1 cellular context compared by ENCODE assay signal in the genomic region with DNA sequence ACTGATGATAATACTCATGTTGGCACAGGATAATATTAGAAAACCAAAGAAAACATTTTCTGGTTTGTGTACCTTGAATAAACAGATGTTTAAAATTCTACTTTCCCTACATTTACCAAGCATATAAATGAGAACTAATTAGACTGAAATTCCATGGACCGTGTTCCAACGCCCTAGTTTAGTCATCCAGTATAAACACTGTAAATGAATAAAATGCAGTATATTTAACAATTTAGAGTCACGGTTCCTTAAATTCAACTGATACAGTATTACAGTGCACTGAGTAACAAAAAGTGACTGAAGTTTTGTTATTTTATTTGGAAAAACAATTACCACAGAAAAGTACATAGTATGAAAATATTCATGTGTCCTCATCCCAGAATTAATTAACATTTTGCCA.
TF ChIP-seq lines count a peak whose summit lies in the region.

No MANE protein-coding gene starts in this region.

TF ChIP-seq in GM23338, 12 proteins besides CTCF, POLR2A, EP300 and RAD21:
- TF ChIP-seq, protein P1, sequence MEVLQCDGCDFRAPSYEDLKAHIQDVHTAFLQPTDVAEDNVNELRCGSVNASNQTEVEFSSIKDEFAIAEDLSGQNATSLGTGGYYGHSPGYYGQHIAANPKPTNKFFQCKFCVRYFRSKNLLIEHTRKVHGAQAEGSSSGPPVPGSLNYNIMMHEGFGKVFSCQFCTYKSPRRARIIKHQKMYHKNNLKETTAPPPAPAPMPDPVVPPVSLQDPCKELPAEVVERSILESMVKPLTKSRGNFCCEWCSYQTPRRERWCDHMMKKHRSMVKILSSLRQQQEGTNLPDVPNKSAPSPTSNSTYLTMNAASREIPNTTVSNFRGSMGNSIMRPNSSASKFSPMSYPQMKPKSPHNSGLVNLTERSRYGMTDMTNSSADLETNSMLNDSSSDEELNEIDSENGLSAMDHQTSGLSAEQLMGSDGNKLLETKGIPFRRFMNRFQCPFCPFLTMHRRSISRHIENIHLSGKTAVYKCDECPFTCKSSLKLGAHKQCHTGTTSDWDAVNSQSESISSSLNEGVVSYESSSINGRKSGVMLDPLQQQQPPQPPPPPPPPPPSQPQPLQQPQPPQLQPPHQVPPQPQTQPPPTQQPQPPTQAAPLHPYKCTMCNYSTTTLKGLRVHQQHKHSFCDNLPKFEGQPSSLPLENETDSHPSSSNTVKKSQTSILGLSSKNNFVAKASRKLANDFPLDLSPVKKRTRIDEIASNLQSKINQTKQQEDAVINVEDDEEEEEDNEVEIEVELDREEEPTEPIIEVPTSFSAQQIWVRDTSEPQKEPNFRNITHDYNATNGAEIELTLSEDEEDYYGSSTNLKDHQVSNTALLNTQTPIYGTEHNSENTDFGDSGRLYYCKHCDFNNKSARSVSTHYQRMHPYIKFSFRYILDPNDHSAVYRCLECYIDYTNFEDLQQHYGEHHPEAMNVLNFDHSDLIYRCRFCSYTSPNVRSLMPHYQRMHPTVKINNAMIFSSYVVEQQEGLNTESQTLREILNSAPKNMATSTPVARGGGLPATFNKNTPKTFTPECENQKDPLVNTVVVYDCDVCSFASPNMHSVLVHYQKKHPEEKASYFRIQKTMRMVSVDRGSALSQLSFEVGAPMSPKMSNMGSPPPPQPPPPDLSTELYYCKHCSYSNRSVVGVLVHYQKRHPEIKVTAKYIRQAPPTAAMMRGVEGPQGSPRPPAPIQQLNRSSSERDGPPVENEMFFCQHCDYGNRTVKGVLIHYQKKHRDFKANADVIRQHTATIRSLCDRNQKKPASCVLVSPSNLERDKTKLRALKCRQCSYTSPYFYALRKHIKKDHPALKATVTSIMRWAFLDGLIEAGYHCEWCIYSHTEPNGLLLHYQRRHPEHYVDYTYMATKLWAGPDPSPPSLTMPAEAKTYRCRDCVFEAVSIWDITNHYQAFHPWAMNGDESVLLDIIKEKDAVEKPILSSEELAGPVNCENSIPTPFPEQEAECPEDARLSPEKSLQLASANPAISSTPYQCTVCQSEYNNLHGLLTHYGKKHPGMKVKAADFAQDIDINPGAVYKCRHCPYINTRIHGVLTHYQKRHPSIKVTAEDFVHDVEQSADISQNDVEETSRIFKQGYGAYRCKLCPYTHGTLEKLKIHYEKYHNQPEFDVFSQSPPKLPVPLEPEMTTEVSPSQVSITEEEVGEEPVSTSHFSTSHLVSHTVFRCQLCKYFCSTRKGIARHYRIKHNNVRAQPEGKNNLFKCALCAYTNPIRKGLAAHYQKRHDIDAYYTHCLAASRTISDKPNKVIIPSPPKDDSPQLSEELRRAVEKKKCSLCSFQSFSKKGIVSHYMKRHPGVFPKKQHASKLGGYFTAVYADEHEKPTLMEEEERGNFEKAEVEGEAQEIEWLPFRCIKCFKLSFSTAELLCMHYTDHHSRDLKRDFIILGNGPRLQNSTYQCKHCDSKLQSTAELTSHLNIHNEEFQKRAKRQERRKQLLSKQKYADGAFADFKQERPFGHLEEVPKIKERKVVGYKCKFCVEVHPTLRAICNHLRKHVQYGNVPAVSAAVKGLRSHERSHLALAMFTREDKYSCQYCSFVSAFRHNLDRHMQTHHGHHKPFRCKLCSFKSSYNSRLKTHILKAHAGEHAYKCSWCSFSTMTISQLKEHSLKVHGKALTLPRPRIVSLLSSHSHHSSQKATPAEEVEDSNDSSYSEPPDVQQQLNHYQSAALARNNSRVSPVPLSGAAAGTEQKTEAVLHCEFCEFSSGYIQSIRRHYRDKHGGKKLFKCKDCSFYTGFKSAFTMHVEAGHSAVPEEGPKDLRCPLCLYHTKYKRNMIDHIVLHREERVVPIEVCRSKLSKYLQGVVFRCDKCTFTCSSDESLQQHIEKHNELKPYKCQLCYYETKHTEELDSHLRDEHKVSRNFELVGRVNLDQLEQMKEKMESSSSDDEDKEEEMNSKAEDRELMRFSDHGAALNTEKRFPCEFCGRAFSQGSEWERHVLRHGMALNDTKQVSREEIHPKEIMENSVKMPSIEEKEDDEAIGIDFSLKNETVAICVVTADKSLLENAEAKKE (CRISPR knock-in tag; IDR thresholded peaks at IDR 0.05) = no peak
- TF ChIP-seq POLR2AphosphoS5 (IDR thresholded peaks at IDR 0.05; ENCODE audit: low read depth) = no peak
- TF ChIP-seq STAT1 (IDR thresholded peaks at IDR 0.05; ENCODE audit: unreplicated experiment) = no peak
- no peak for TF ChIP-seq ZNF114 (CRISPR knock-in tag; IDR thresholded peaks at IDR 0.05)
- TF ChIP-seq EZH2phosphoT487 (IDR thresholded peaks at IDR 0.05; ENCODE audit: unreplicated experiment) = no peak
- TF ChIP-seq NANOG (IDR thresholded peaks at IDR 0.05; ENCODE audit: borderline replicate concordance) = no peak
- TF ChIP-seq JUNB (IDR thresholded peaks at IDR 0.05; ENCODE audit: unreplicated experiment) = no peak
- TF ChIP-seq, protein P2, sequence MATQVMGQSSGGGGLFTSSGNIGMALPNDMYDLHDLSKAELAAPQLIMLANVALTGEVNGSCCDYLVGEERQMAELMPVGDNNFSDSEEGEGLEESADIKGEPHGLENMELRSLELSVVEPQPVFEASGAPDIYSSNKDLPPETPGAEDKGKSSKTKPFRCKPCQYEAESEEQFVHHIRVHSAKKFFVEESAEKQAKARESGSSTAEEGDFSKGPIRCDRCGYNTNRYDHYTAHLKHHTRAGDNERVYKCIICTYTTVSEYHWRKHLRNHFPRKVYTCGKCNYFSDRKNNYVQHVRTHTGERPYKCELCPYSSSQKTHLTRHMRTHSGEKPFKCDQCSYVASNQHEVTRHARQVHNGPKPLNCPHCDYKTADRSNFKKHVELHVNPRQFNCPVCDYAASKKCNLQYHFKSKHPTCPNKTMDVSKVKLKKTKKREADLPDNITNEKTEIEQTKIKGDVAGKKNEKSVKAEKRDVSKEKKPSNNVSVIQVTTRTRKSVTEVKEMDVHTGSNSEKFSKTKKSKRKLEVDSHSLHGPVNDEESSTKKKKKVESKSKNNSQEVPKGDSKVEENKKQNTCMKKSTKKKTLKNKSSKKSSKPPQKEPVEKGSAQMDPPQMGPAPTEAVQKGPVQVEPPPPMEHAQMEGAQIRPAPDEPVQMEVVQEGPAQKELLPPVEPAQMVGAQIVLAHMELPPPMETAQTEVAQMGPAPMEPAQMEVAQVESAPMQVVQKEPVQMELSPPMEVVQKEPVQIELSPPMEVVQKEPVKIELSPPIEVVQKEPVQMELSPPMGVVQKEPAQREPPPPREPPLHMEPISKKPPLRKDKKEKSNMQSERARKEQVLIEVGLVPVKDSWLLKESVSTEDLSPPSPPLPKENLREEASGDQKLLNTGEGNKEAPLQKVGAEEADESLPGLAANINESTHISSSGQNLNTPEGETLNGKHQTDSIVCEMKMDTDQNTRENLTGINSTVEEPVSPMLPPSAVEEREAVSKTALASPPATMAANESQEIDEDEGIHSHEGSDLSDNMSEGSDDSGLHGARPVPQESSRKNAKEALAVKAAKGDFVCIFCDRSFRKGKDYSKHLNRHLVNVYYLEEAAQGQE (IDR thresholded peaks at IDR 0.05; ENCODE audit: unreplicated experiment) = no peak
- TF ChIP-seq, protein P3, sequence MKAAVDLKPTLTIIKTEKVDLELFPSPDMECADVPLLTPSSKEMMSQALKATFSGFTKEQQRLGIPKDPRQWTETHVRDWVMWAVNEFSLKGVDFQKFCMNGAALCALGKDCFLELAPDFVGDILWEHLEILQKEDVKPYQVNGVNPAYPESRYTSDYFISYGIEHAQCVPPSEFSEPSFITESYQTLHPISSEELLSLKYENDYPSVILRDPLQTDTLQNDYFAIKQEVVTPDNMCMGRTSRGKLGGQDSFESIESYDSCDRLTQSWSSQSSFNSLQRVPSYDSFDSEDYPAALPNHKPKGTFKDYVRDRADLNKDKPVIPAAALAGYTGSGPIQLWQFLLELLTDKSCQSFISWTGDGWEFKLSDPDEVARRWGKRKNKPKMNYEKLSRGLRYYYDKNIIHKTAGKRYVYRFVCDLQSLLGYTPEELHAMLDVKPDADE (IDR thresholded peaks at IDR 0.05) = no peak
- TF ChIP-seq EZH2 (IDR thresholded peaks at IDR 0.05; ENCODE audit: low read depth, unreplicated experiment) = no peak
- no peak for TF ChIP-seq CREB1 (CRISPR knock-in tag; IDR thresholded peaks at IDR 0.05; ENCODE audit: low read depth)
- TF ChIP-seq ZNF331 (CRISPR knock-in tag; IDR thresholded peaks at IDR 0.05; ENCODE audit: low read depth) = no peak
